In genomic region chr3:44612678-44613077, GRCh38 we compare ENCODE assay signal across 1 cellular context.
A peak's percentile ranks its signal among the peaks of the same experiment; 100 is the strongest.
TF ChIP-seq lines count a peak whose summit lies in the region.

No MANE protein-coding gene starts in this region.

TF ChIP-seq in K562, 482 proteins besides CTCF, POLR2A, EP300 and RAD21:
- TF ChIP-seq FUS (optimal IDR thresholded peaks at IDR 0.05; ENCODE audit: low read depth, low read length) (no peak), SPI1 (IDR thresholded peaks at IDR 0.05; ENCODE audit: borderline replicate concordance, low read depth, low read length) (peak; percentile 75)
TF ChIP-seq in K562: peak in this region for 1.
